Comparison of ENCODE assay signal across 18 cellular contexts in the genomic region with DNA sequence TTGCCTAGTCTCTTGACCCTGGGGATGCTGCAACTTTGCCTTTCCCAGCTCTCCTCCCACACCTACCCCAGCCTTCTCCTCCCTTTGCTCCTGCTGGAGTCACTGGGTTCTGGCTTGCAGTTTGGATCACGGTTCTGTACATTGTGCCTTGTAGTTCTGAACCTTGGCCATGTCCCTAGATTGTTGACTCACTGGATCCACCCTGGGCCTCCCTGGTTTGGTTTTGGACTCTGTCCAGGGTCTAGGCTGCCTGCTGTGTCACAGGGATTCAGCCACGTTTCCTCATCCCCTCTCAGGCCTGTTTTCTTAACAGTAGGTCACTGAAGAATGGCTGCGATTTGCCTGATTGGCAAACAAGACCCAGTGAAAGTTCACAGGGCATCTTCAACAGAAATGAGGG. TPM values are rescaled to one million over a fixed set of nuclear protein-coding genes. Genes with fewer than 3 reads are reported as not detected.
DNase-seq lines count a peak whose midpoint lies in the region; ATAC-seq and TF ChIP-seq lines count a peak whose summit lies in the region.
"Had no signal": no experiment of that assay in that cellular context is flagged by ENCODE, and none has a peak within 500 bp of the region (broad histone marks: within the 10 kb centered on the region; RNA-seq: fewer than 3 reads in every experiment).

No MANE protein-coding gene starts in this region.

- TF ChIP-seq POLR2A in spleen (IDR thresholded peaks at IDR 0.05): no peak

- CTCF ChIA-PET in RWPE1 (lab: Yijun Ruan, JAX): interaction anchor here (1.1 kb wide), 1 partner anchor 12 kb away, joined by 3 read pairs; no protein-coding TSS in a partner anchor

- no peaks in the 10 kb centered on the region for H3K4me1 ChIP-seq in spleen
- H3K4me1 ChIP-seq: prostate gland had no signal

- no peak overlapping the region for H3K4me3 Mint-ChIP-seq in osteocyte (ENCODE audit: unreplicated experiment)
- H3K4me3 Mint-ChIP-seq: CD4-positive, alpha-beta memory T cell; stimulated activated naive CD8-positive, alpha-beta T cell treated with anti-CD3 and anti-CD28 coated beads, Interleukin-15, Interleukin-2, amounts not matched to agents 100 ng/mL and 50 ng/mL, for 24 hours had no signal

- no peak overlapping the region for H3K27ac Mint-ChIP-seq in osteocyte (ENCODE audit: unreplicated experiment)
- H3K27ac Mint-ChIP-seq: CD4-positive, alpha-beta memory T cell; stimulated activated naive CD8-positive, alpha-beta T cell treated with anti-CD3 and anti-CD28 coated beads, Interleukin-15, Interleukin-2, amounts not matched to agents 100 ng/mL and 50 ng/mL, for 24 hours had no signal

- H3K4me1 Mint-ChIP-seq in osteocyte (ENCODE audit: unreplicated experiment): peaks cover 2% of the 10 kb centered on the region
- H3K4me1 Mint-ChIP-seq: CD4-positive, alpha-beta memory T cell had no signal

- H3K4me3 ChIP-seq in spleen: no peak overlapping the region
- H3K4me3 ChIP-seq: prostate gland had no signal

- no peaks in the 10 kb centered on the region for H3K36me3 Mint-ChIP-seq in osteocyte (ENCODE audit: unreplicated experiment)
- H3K36me3 Mint-ChIP-seq: CD4-positive, alpha-beta memory T cell had no signal

- DNase-seq in ELR (ENCODE audit: low read depth) (peak; percentile 65), RWPE1 (ENCODE audit: low spot score) (no peak), fibroblast of gingiva (ENCODE audit: low read depth) (peak; percentile 66), osteocyte (ENCODE audit: extremely low spot score, unreplicated experiment) (peak; percentile 63), spleen (no peak)
- DNase-seq in stimulated activated naive CD4-positive, alpha-beta T cell (lab: John Stamatoyannopoulos, UW): no peak
- DNase-seq: activated CD4-positive, CD25-positive, alpha-beta regulatory T cell; anterior cingulate cortex; CD4-positive, alpha-beta memory T cell; NCI-H1092 treated with DMSO at 0.1 percent for 48 hours; NCI-H526; stimulated activated CD4-positive, alpha-beta T cell treated with anti-CD3 and anti-CD28 coated beads, Interleukin-4, amount 100 ng/mL, for 1 hour had no signal

- H3K27me3 Mint-ChIP-seq in osteocyte (ENCODE audit: unreplicated experiment): no peaks in the 10 kb centered on the region
- H3K27me3 Mint-ChIP-seq: CD4-positive, alpha-beta memory T cell; stimulated activated naive CD8-positive, alpha-beta T cell treated with anti-CD3 and anti-CD28 coated beads, Interleukin-15, Interleukin-2, amounts not matched to agents 100 ng/mL and 50 ng/mL, for 24 hours had no signal

- WGBS in spleen, 5 donors: 44 to 72% (median 59%) methylated on average over 3 of the region's 3 CpGs

- TF ChIP-seq CTCF in RWPE1 (conservative IDR thresholded peaks at IDR 0.05; ENCODE audit: low read depth) (no peak), osteocyte (IDR thresholded peaks at IDR 0.05) (no peak), spleen (IDR thresholded peaks at IDR 0.05 in 8 of 11, conservative IDR thresholded peaks at IDR 0.05 in 3 of 11) (no peak)

- H3K9me3 ChIP-seq in spleen: no peaks in the 10 kb centered on the region
- H3K9me3 ChIP-seq: prostate gland had no signal

- no peak for ATAC-seq in HG02938 (IDR thresholded peaks at IDR 0.05; ENCODE audit: unreplicated experiment)
- no peak for ATAC-seq in HG03457 (IDR thresholded peaks at IDR 0.05; ENCODE audit: unreplicated experiment)

- intact Hi-C loops in spleen (cut with DNase I; ENCODE audit: low total_unique reads): no loop called here

- H3K27ac ChIP-seq in RWPE1 (peak overlapping the region; percentile 35), spleen (peak overlapping the region in 1 of 8 donors; percentile 18)
- H3K27ac ChIP-seq: HL-60, prostate gland had no signal

- POLR2A ChIA-PET in RWPE1 (lab: Yijun Ruan, JAX; ENCODE audit: low non-redundant PET): no interaction called here

- no peaks in the 10 kb centered on the region for H3K27me3 ChIP-seq in spleen (replicated peaks in 1 of 7)

- H3K9me3 Mint-ChIP-seq in osteocyte (ENCODE audit: unreplicated experiment): peaks cover 29% of the 10 kb centered on the region
- H3K9me3 Mint-ChIP-seq: stimulated activated naive CD8-positive, alpha-beta T cell treated with anti-CD3 and anti-CD28 coated beads, Interleukin-15, Interleukin-2, amounts not matched to agents 100 ng/mL and 50 ng/mL, for 24 hours had no signal

- H3K36me3 ChIP-seq in spleen: no peaks in the 10 kb centered on the region
- H3K36me3 ChIP-seq: prostate gland had no signal

RNA-seq across cellular contexts. Expression of a gene that starts 11.5 kb away (rescaled TPM):
- 0.71 and 1.4 TPM in 2 replicates for total RNA-seq in osteocyte
- 10 to 100 TPM; 11.2 to 32.6 (median 21.4) TPM for total RNA-seq in spleen
- 1 to 10 TPM; 1.8 to 7.4 (median 6.1) TPM for polyA plus RNA-seq in spleen
- total RNA-seq: CD4-positive, alpha-beta memory T cell; SK-MEL-5 had no signal
- polyA plus RNA-seq: CD4-positive, alpha-beta memory T cell had no signal

Comparison
In these comparisons a context has a peak if more than half of its experiments do, and no peak if none do; other contexts are left out.
1. DNase-seq: peak in ELR (single experiment), fibroblast of gingiva (single experiment) and osteocyte (single experiment); none in RWPE1 (single experiment), spleen (single experiment) and stimulated activated naive CD4-positive, alpha-beta T cell (0 of 6).